18 cellular contexts compared by ENCODE assay signal in the genomic region with DNA sequence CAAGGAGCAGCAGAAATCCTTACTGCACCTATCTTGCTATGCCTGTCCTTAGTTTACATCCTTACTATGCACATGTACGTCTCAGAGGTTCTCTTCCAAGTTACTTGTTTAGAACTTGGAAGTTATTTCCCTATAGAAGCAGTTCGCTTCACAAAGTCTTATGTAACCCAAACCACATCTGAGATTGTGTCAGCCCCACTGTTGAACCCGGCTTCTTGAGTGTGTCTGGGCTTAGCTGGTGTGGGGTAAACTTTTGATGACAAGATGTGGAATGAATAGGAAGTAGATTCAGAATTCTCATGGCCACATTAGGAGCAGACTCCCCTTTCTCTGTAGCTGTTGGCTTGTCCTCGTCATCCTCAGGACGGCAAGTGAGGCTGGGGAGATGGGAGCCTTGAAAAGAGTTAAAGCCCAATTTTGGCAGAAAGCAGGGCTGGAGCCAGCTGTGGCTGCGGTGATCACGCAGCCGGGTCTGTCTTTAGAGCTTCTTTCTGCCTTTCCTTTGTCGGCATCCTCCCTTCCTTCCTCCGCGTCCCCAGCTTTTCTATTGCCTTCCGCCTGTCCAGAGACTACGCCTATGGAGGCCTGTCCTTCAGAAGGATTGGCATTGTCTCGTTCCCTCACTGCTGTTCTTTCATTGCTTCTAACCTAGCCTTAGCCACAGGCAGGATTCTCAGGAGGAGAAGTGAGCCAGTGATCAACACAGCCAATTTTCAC. TPM values are rescaled to one million over a fixed set of nuclear protein-coding genes. Genes with fewer than 3 reads are reported as not detected.
"Had no signal": no experiment of that assay in that cellular context is flagged by ENCODE, and none has a peak within 500 bp of the region (broad histone marks: within the 10 kb centered on the region; RNA-seq: fewer than 3 reads in every experiment).

No MANE protein-coding gene starts in this region.

- ATAC-seq: activated CD8-positive, alpha-beta memory T cell treated with anti-CD3 and anti-CD28 coated beads, Interleukin-2, amount 10 ng/mL, durations not matched to agents 7 days and 5 days; gastrocnemius medialis; left colon; natural killer cell; T-cell had no signal

- H3K4me3 ChIP-seq: dorsolateral prefrontal cortex, gastrocnemius medialis, heart right ventricle, skin epidermis had no signal

- DNase-seq: activated CD4-positive, alpha-beta memory T cell treated with anti-CD3 and anti-CD28 coated beads for 36 hours; activated CD8-positive, alpha-beta memory T cell treated with anti-CD3 and anti-CD28 coated beads, Interleukin-2, amount 10 ng/mL, durations not matched to agents 7 days and 5 days; activated naive CD4-positive, alpha-beta T cell treated with anti-CD3 and anti-CD28 coated beads, Interleukin-2, amount 10 ng/mL, durations not matched to agents 7 days and 5 days; activated T-cell treated with anti-CD3 and anti-CD28 coated beads, Interleukin-2, amount 50 U/mL, for 24 hours; dorsolateral prefrontal cortex; endodermal cell; erythroblast; gastrocnemius medialis; heart right ventricle; left colon; mesenchymal stem cell; natural killer cell; stimulated activated CD4-positive, alpha-beta T cell treated with anti-CD3 and anti-CD28 coated beads, Interleukin-4, amount 100 ng/mL, for 24 hours; stimulated activated naive CD4-positive, alpha-beta T cell treated with Interleukin-2 at 50 U/mL for 16 hours; T-cell; T1000 had no signal

- H3K27ac ChIP-seq: gastrocnemius medialis, neutrophil, skin epidermis had no signal

- H3K27me3 ChIP-seq: dorsolateral prefrontal cortex, gastrocnemius medialis, heart right ventricle, neutrophil had no signal

- H3K36me3 ChIP-seq: gastrocnemius medialis, neutrophil had no signal

- H3K9me3 ChIP-seq: gastrocnemius medialis, heart right ventricle, neutrophil had no signal

RNA-seq across cellular contexts. Expression of a gene that starts 23.0 kb away (rescaled TPM):
- total RNA-seq: activated CD4-positive, alpha-beta memory T cell treated with anti-CD3 and anti-CD28 coated beads for 36 hours; activated CD8-positive, alpha-beta memory T cell treated with anti-CD3 and anti-CD28 coated beads, Interleukin-2, amount 10 ng/mL, durations not matched to agents 7 days and 5 days had no signal
